1 cellular context compared by ENCODE assay signal in the genomic region with DNA sequence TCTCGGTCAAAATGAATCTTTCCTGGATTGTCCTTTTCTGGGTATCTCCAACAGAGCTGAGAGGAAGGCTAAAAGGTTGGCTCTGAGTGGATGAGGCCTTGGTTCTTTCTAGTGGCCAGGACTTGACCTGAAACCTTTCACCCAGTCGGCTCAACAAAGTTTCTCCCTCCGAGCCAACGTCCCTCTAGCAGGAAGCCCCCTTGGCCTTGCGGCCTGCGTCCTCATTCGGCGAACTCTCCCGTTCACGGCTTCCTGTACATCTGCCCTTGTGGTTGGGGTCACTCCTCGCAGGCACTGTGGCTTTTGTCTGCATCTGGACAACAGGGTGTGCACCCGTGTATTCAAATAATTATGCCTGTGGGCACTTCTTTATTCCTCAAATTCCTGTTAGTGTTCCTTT.
TF ChIP-seq lines count a peak whose summit lies in the region.

No MANE protein-coding gene starts in this region.

TF ChIP-seq in WTC11, 78 proteins besides CTCF, POLR2A, EP300 and RAD21 (continued from another document):
- TF ChIP-seq, protein P1, sequence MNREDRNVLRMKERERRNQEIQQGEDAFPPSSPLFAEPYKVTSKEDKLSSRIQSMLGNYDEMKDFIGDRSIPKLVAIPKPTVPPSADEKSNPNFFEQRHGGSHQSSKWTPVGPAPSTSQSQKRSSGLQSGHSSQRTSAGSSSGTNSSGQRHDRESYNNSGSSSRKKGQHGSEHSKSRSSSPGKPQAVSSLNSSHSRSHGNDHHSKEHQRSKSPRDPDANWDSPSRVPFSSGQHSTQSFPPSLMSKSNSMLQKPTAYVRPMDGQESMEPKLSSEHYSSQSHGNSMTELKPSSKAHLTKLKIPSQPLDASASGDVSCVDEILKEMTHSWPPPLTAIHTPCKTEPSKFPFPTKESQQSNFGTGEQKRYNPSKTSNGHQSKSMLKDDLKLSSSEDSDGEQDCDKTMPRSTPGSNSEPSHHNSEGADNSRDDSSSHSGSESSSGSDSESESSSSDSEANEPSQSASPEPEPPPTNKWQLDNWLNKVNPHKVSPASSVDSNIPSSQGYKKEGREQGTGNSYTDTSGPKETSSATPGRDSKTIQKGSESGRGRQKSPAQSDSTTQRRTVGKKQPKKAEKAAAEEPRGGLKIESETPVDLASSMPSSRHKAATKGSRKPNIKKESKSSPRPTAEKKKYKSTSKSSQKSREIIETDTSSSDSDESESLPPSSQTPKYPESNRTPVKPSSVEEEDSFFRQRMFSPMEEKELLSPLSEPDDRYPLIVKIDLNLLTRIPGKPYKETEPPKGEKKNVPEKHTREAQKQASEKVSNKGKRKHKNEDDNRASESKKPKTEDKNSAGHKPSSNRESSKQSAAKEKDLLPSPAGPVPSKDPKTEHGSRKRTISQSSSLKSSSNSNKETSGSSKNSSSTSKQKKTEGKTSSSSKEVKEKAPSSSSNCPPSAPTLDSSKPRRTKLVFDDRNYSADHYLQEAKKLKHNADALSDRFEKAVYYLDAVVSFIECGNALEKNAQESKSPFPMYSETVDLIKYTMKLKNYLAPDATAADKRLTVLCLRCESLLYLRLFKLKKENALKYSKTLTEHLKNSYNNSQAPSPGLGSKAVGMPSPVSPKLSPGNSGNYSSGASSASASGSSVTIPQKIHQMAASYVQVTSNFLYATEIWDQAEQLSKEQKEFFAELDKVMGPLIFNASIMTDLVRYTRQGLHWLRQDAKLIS (CRISPR knock-in tag; IDR thresholded peaks at IDR 0.05; ENCODE audit: borderline replicate concordance) = no peak
- TF ChIP-seq, protein P2, sequence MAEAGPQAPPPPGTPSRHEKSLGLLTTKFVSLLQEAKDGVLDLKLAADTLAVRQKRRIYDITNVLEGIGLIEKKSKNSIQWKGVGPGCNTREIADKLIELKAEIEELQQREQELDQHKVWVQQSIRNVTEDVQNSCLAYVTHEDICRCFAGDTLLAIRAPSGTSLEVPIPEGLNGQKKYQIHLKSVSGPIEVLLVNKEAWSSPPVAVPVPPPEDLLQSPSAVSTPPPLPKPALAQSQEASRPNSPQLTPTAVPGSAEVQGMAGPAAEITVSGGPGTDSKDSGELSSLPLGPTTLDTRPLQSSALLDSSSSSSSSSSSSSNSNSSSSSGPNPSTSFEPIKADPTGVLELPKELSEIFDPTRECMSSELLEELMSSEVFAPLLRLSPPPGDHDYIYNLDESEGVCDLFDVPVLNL (CRISPR knock-in tag; IDR thresholded peaks at IDR 0.05; ENCODE audit: borderline replicate concordance, low read depth) = no peak
- TF ChIP-seq, protein P3, sequence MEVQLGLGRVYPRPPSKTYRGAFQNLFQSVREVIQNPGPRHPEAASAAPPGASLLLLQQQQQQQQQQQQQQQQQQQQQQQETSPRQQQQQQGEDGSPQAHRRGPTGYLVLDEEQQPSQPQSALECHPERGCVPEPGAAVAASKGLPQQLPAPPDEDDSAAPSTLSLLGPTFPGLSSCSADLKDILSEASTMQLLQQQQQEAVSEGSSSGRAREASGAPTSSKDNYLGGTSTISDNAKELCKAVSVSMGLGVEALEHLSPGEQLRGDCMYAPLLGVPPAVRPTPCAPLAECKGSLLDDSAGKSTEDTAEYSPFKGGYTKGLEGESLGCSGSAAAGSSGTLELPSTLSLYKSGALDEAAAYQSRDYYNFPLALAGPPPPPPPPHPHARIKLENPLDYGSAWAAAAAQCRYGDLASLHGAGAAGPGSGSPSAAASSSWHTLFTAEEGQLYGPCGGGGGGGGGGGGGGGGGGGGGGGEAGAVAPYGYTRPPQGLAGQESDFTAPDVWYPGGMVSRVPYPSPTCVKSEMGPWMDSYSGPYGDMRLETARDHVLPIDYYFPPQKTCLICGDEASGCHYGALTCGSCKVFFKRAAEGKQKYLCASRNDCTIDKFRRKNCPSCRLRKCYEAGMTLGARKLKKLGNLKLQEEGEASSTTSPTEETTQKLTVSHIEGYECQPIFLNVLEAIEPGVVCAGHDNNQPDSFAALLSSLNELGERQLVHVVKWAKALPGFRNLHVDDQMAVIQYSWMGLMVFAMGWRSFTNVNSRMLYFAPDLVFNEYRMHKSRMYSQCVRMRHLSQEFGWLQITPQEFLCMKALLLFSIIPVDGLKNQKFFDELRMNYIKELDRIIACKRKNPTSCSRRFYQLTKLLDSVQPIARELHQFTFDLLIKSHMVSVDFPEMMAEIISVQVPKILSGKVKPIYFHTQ (CRISPR knock-in tag; IDR thresholded peaks at IDR 0.05) = no peak
- TF ChIP-seq SMAD3 (CRISPR knock-in tag; IDR thresholded peaks at IDR 0.05; ENCODE audit: borderline replicate concordance) (no peak), ZNF263 (CRISPR knock-in tag; IDR thresholded peaks at IDR 0.05; ENCODE audit: low read depth) (no peak), OVOL2 (CRISPR knock-in tag; IDR thresholded peaks at IDR 0.05; ENCODE audit: borderline replicate concordance) (no peak), TP53 (CRISPR knock-in tag; IDR thresholded peaks at IDR 0.05) (no peak), NR1H2 (CRISPR knock-in tag; IDR thresholded peaks at IDR 0.05) (no peak)
- TF ChIP-seq, protein P4, sequence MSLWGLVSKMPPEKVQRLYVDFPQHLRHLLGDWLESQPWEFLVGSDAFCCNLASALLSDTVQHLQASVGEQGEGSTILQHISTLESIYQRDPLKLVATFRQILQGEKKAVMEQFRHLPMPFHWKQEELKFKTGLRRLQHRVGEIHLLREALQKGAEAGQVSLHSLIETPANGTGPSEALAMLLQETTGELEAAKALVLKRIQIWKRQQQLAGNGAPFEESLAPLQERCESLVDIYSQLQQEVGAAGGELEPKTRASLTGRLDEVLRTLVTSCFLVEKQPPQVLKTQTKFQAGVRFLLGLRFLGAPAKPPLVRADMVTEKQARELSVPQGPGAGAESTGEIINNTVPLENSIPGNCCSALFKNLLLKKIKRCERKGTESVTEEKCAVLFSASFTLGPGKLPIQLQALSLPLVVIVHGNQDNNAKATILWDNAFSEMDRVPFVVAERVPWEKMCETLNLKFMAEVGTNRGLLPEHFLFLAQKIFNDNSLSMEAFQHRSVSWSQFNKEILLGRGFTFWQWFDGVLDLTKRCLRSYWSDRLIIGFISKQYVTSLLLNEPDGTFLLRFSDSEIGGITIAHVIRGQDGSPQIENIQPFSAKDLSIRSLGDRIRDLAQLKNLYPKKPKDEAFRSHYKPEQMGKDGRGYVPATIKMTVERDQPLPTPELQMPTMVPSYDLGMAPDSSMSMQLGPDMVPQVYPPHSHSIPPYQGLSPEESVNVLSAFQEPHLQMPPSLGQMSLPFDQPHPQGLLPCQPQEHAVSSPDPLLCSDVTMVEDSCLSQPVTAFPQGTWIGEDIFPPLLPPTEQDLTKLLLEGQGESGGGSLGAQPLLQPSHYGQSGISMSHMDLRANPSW (CRISPR knock-in tag; conservative IDR thresholded peaks at IDR 0.05; ENCODE audit: low read depth) = no peak
- TF ChIP-seq, protein P5, sequence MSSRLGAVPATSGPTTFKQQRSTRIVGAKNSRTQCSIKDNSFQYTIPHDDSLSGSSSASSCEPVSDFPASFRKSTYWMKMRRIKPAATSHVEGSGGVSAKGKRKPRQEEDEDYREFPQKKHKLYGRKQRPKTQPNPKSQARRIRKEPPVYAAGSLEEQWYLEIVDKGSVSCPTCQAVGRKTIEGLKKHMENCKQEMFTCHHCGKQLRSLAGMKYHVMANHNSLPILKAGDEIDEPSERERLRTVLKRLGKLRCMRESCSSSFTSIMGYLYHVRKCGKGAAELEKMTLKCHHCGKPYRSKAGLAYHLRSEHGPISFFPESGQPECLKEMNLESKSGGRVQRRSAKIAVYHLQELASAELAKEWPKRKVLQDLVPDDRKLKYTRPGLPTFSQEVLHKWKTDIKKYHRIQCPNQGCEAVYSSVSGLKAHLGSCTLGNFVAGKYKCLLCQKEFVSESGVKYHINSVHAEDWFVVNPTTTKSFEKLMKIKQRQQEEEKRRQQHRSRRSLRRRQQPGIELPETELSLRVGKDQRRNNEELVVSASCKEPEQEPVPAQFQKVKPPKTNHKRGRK (CRISPR knock-in tag; IDR thresholded peaks at IDR 0.05; ENCODE audit: borderline replicate concordance) = no peak
